8 cellular contexts compared by ENCODE assay signal in the genomic region with DNA sequence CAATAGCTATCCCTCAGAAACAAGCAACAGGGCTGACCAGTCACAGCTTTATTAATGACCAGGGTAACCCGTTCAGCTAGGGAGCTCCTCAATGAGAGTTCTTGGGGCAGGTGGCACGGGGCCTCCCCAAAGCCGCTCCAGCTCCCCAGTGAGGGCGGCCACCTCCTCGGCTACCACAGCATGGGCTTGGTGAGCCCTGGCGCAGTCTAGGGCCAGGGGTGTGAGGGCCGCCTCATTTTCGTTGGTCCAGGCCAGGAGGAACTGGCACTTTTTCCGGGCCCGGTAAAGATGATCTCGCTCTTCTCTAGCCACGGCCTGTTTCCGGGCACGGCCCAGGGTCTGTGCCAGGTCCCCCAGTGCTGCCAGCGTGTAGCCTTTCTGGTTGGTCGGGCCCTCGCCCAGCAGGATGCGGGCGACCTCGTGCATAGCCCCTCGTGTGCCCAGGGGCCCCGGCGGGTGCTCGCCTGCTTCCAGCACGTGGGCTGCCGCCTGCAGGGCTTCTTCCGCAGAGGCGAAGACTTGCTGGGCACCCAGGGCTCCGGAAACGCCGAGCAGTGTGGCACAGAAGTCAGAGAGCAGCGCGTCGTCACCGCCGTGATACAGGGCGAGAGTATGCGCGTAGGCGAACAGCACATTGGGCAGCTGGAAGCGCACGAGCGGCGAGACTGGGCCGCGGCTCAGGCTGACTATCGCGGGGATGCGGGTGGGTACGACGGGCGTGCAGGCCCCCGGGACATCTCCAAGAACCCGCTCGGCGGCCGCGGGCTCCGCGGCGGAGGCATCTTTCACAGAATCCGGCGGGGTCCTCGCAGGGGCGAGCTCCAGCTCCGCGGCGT. TPM values are rescaled to one million over a fixed set of nuclear protein-coding genes. Genes with fewer than 3 reads are reported as not detected.
DNase-seq lines count a peak whose midpoint lies in the region; ATAC-seq and TF ChIP-seq lines count a peak whose summit lies in the region.

No MANE protein-coding gene starts in this region.

- TF ChIP-seq POLR2A in tibial nerve (IDR thresholded peaks at IDR 0.05) = no peak

- H3K4me3 ChIP-seq in endocrine pancreas (ENCODE audit: control insufficient read depth, insufficient read depth, low read length) (no peak overlapping the region), tibial nerve (peak overlapping the region; percentile 60 to 98 (median 92))

- H3K36me3 ChIP-seq in endocrine pancreas (ENCODE audit: control insufficient read depth, insufficient read depth, low read length) (no peaks in the 10 kb centered on the region), tibial nerve (peaks cover 0 to 57% (median 13%) of the 10 kb centered on the region in 3 donors)

- H3K4me1 Mint-ChIP-seq in naive thymus-derived CD8-positive, alpha-beta T cell = peaks cover 27 to 64% (median 47%) of the 10 kb centered on the region in 4 donors

- H3K9me3 ChIP-seq in endocrine pancreas (ENCODE audit: control insufficient read depth, low read length) (no peaks in the 10 kb centered on the region), tibial nerve (no peaks in the 10 kb centered on the region)

- H3K9me3 Mint-ChIP-seq in naive thymus-derived CD8-positive, alpha-beta T cell = no peaks in the 10 kb centered on the region

- H3K27me3 ChIP-seq in endocrine pancreas (ENCODE audit: control insufficient read depth, insufficient read depth, low read length) (no peaks in the 10 kb centered on the region), tibial nerve (no peaks in the 10 kb centered on the region)

- ATAC-seq in naive thymus-derived CD8-positive, alpha-beta T cell = peak; percentile 9 to 20

- H3K27ac Mint-ChIP-seq in naive thymus-derived CD8-positive, alpha-beta T cell = peak overlapping the region; percentile 81 to 99 (median 96)

- H3K9ac ChIP-seq in endocrine pancreas (ENCODE audit: control insufficient read depth, insufficient read depth, low read length) = peak overlapping the region; percentile 92

- H3K36me3 Mint-ChIP-seq in naive thymus-derived CD8-positive, alpha-beta T cell = peaks cover 3 to 34% (median 6%) of the 10 kb centered on the region in 3 donors

- 27 to 28% methylated on average over 45 to 53 of the region's 68 CpGs for WGBS in tibial nerve, 2 donors

- no peak for TF ChIP-seq EP300 in tibial nerve (IDR thresholded peaks at IDR 0.05)

- no peaks in the 10 kb centered on the region for H3K4me1 ChIP-seq in endocrine pancreas (ENCODE audit: control insufficient read depth, insufficient read depth, low read length)
- H3K4me1 ChIP-seq in tibial nerve = peaks cover 0 to 65% (median 42%) of the 10 kb centered on the region in 4 donors

- POLR2A ChIA-PET in naive thymus-derived CD8-positive, alpha-beta T cell (lab: Charles Lee) = interaction anchor here (0.6 to 3.8 kb wide), 34 partner anchors 8 to 1151 kb away, joined by 3 to 42 read pairs (median 6); partner anchors contain the start of genes ARL2, CAPN1, CDCA5 and EHD1

- peak; percentile 48 for DNase-seq in DMS79 treated with DMSO at 0.1 percent for 48 hours (lab: John Stamatoyannopoulos, UW)
- peak; percentile 26 to 39 for DNase-seq in Kasumi-1 (lab: John Stamatoyannopoulos, UW)
- DNase-seq in activated CD4-positive, alpha-beta T cell treated with anti-CD3 and anti-CD28 coated beads, Interleukin-2, amount 50 U/mL, for 1 hour = peak; percentile 55
- peak; percentile 47 to 83 (median 65) for DNase-seq in naive thymus-derived CD8-positive, alpha-beta T cell
- DNase-seq in tibial nerve (ENCODE audit: low spot score in 2 of 2) = no peak
- no peak for DNase-seq in GM10266 (ENCODE audit: extremely low spot score)
- DNase-seq in mucosa of gallbladder (ENCODE audit: low spot score) = no peak

- no peaks in the 10 kb centered on the region for H3K27me3 Mint-ChIP-seq in naive thymus-derived CD8-positive, alpha-beta T cell

- peak overlapping the region; percentile 38 to 88 (median 82) for H3K27ac ChIP-seq in tibial nerve

- TF ChIP-seq CTCF in tibial nerve (IDR thresholded peaks at IDR 0.05) (no peak), GM10266 (IDR thresholded peaks at IDR 0.05; ENCODE audit: control insufficient read depth, insufficient read depth, low read depth, missing control alignments) (no peak)

- H3K4me3 Mint-ChIP-seq in naive thymus-derived CD8-positive, alpha-beta T cell = peak overlapping the region; percentile 87 to 94 (median 90)

RNA-seq across cellular contexts. Expression of gene ZNHIT2, which starts 0.9 kb away (rescaled TPM):
- total RNA-seq in naive thymus-derived CD8-positive, alpha-beta T cell = 10 to 100 TPM; 16.6 to 17.9 TPM
- polyA plus RNA-seq in naive thymus-derived CD8-positive, alpha-beta T cell = 10 to 100 TPM; 24.3 to 33.1 (median 29.8) TPM
- total RNA-seq in tibial nerve = 10 to 100 TPM; 19.2 to 26.8 (median 22.6) TPM
- 15.1 TPM for total RNA-seq in mucosa of gallbladder

RNA-seq across cellular contexts. Expression of gene TM7SF2, which starts 4.9 kb away (rescaled TPM):
- total RNA-seq in naive thymus-derived CD8-positive, alpha-beta T cell = 10 to 100 TPM; 29.0 to 29.2 TPM
- 10 to 100 TPM; 17.4 to 22.6 (median 21.2) TPM for polyA plus RNA-seq in naive thymus-derived CD8-positive, alpha-beta T cell
- total RNA-seq in tibial nerve (10 to 100 TPM; 13.6 to 93.0 (median 41.5) TPM), mucosa of gallbladder (184 TPM)

RNA-seq across cellular contexts. Expression of gene FAU, which starts 5.3 kb away (rescaled TPM):
- 1,000 to 10,000 TPM; 1,487 to 1,501 TPM for total RNA-seq in naive thymus-derived CD8-positive, alpha-beta T cell
- 1,000 to 10,000 TPM; 1,097 to 1,366 (median 1,350) TPM for polyA plus RNA-seq in naive thymus-derived CD8-positive, alpha-beta T cell
- 1,000 to 10,000 TPM; 1,078 to 1,548 (median 1,229) TPM for total RNA-seq in tibial nerve
- total RNA-seq in mucosa of gallbladder = 835 TPM

RNA-seq across cellular contexts. Expression of gene MRPL49, which starts 5.5 kb away (rescaled TPM):
- total RNA-seq in naive thymus-derived CD8-positive, alpha-beta T cell = 10 to 100 TPM; 76.0 to 76.2 TPM
- 10 to 100 TPM; 78.9 to 96.9 (median 90.1) TPM for polyA plus RNA-seq in naive thymus-derived CD8-positive, alpha-beta T cell
- total RNA-seq in tibial nerve (10 to 100 TPM; 48.8 to 55.9 (median 54.2) TPM), mucosa of gallbladder (46.5 TPM)

RNA-seq across cellular contexts. Expression of gene SYVN1, which starts 17.7 kb away (rescaled TPM):
- total RNA-seq in naive thymus-derived CD8-positive, alpha-beta T cell = 10 to 100 TPM; 61.9 to 65.2 TPM
- polyA plus RNA-seq in naive thymus-derived CD8-positive, alpha-beta T cell = 10 to 100 TPM in 1 of 3 donors, 1 to 10 TPM in 2; 7.9 to 10.6 (median 8.2) TPM
- total RNA-seq in tibial nerve (10 to 100 TPM; 31.6 to 72.6 (median 58.3) TPM), mucosa of gallbladder (84.4 TPM)

Comparison
In these comparisons a context has a peak if more than half of its experiments do, and no peak if none do; other contexts are left out.
1. DNase-seq: peak in DMS79 treated with DMSO at 0.1 percent for 48 hours (single experiment), Kasumi-1 (2 of 2), activated CD4-positive, alpha-beta T cell treated with anti-CD3 and anti-CD28 coated beads, Interleukin-2, amount 50 U/mL, for 1 hour (single experiment) and naive thymus-derived CD8-positive, alpha-beta T cell (10 of 10); none in tibial nerve (0 of 2), GM10266 (single experiment) and mucosa of gallbladder (single experiment).